13 cellular contexts compared by ENCODE assay signal in genomic region chr6:130453230-130453629, GRCh38.
A peak's percentile ranks its signal among the peaks of the same experiment; 100 is the strongest.
DNase-seq lines count a peak whose midpoint lies in the region; ATAC-seq and TF ChIP-seq lines count a peak whose summit lies in the region.
"Had no signal": no experiment of that assay in that cellular context is flagged by ENCODE, and none has a peak within 500 bp of the region (broad histone marks: within the 10 kb centered on the region; RNA-seq: fewer than 3 reads in every experiment).

No MANE protein-coding gene starts in this region.

- CTCF ChIA-PET in activated CD8-positive, alpha-beta memory T cell treated with anti-CD3 and anti-CD28 coated beads, Interleukin-2, amount 10 ng/mL, durations not matched to agents 7 days and 5 days (lab: Charles Lee): interaction anchor here (1.2 kb wide), 1 partner anchor 88 kb away, joined by 3 read pairs; no protein-coding TSS in a partner anchor
- CTCF ChIA-PET in WTC11 (lab: Charles Lee): no interaction called here

- 93% methylated on average over 5 of the region's 5 CpGs for WGBS in prostate gland

- no peaks in the 10 kb centered on the region for H3K79me2 ChIP-seq in osteoblast (ENCODE audit: insufficient read depth, low read length)
- H3K79me2 ChIP-seq: parathyroid adenoma had no signal

- H3K27ac ChIP-seq in osteoblast (ENCODE audit: low read depth, low read length) (peak overlapping the region; percentile 70), prostate gland (no peak overlapping the region)
- H3K27ac ChIP-seq: parathyroid adenoma, SJSA1, VCaP had no signal

- no peak overlapping the region for H2AFZ ChIP-seq in osteoblast (ENCODE audit: low read length)
- H2AFZ ChIP-seq: parathyroid adenoma had no signal

- peaks cover 3% of the 10 kb centered on the region for H3K4me1 Mint-ChIP-seq in activated CD8-positive, alpha-beta memory T cell treated with anti-CD3 and anti-CD28 coated beads, Interleukin-2, amount 10 ng/mL, durations not matched to agents 7 days and 5 days
- peaks cover 6% of the 10 kb centered on the region for H3K4me1 Mint-ChIP-seq in mesothelial cell of epicardium
- peaks cover 19% of the 10 kb centered on the region for H3K4me1 Mint-ChIP-seq in WTC11

- H3K36me3 Mint-ChIP-seq in activated CD8-positive, alpha-beta memory T cell treated with anti-CD3 and anti-CD28 coated beads, Interleukin-2, amount 10 ng/mL, durations not matched to agents 7 days and 5 days: no peaks in the 10 kb centered on the region
- H3K36me3 Mint-ChIP-seq in mesothelial cell of epicardium (no peaks in the 10 kb centered on the region), WTC11 (no peaks in the 10 kb centered on the region)

- no peak for TF ChIP-seq POLR2A in prostate gland (IDR thresholded peaks at IDR 0.05)

- TF ChIP-seq CTCF in cardiac fibroblast (IDR thresholded peaks at IDR 0.05; ENCODE audit: low read depth, low read length) (no peak), osteoblast (IDR thresholded peaks at IDR 0.05; ENCODE audit: extremely low read depth, low read depth, low read length) (no peak), mesothelial cell of epicardium (IDR thresholded peaks at IDR 0.05; ENCODE audit: unreplicated experiment) (no peak), WTC11 (IDR thresholded peaks at IDR 0.05) (no peak), prostate gland (IDR thresholded peaks at IDR 0.05) (no peak)

- no peak for DNase-seq in activated CD8-positive, alpha-beta memory T cell treated with anti-CD3 and anti-CD28 coated beads, Interleukin-2, amount 10 ng/mL, durations not matched to agents 7 days and 5 days
- no peak for DNase-seq in activated CD8-positive, alpha-beta memory T cell treated with anti-CD3 and anti-CD28 coated beads, Interleukin-2, amount 50 U/mL, for 4 hours
- DNase-seq in NCI-H226 (peak; percentile 43), cardiac fibroblast (ENCODE audit: low read depth in 2 of 2) (peak; percentile 31 to 82), osteoblast (ENCODE audit: insufficient read length, low spot score, missing footprints) (peak; percentile 46), mesothelial cell of epicardium (ENCODE audit: low spot score in 2 of 2, unreplicated experiment in 2 of 2) (no peak), WTC11 (ENCODE audit: low spot score) (no peak), prostate gland (ENCODE audit: low spot score) (no peak)
- DNase-seq: DMS 273 treated with DMSO at 0.1 percent for 48 hours, NCI-H2081 had no signal

- H4K20me1 ChIP-seq in osteoblast (ENCODE audit: insufficient read depth, low read length): no peaks in the 10 kb centered on the region

- no peak overlapping the region for H3K4me2 ChIP-seq in osteoblast (ENCODE audit: insufficient read depth, low read length)

- no peak overlapping the region for H3K4me3 ChIP-seq in cardiac fibroblast (replicated peaks in 1 of 2; ENCODE audit: low read depth in 2 of 2, low read length in 2 of 2)
- H3K4me3 ChIP-seq in osteoblast (ENCODE audit: insufficient read depth, low read length): no peak overlapping the region
- H3K4me3 ChIP-seq in prostate gland: no peak overlapping the region
- H3K4me3 ChIP-seq: SJSA1 had no signal

- intact Hi-C loops in prostate gland (cut with DNase I): no loop called here

- H3K9me3 ChIP-seq in osteoblast (ENCODE audit: low read depth, low read length) (no peaks in the 10 kb centered on the region), prostate gland (no peaks in the 10 kb centered on the region)
- H3K9me3 ChIP-seq: SJSA1 had no signal

- peak; percentile 82 for ATAC-seq in activated CD8-positive, alpha-beta memory T cell treated with anti-CD3 and anti-CD28 coated beads, Interleukin-2, amount 10 ng/mL, durations not matched to agents 7 days and 5 days
- ATAC-seq in WTC11: no peak; the same call in 1 of the 2 replicates

- POLR2A ChIA-PET in WTC11 (lab: Charles Lee): no interaction called here

- no peaks in the 10 kb centered on the region for H3K27me3 ChIP-seq in osteoblast (ENCODE audit: insufficient read depth, low read length)
- H3K27me3 ChIP-seq in prostate gland (replicated peaks; ENCODE audit: insufficient read depth): no peaks in the 10 kb centered on the region
- H3K27me3 ChIP-seq: SJSA1 had no signal

- H3K36me3 ChIP-seq in osteoblast (ENCODE audit: insufficient read depth, low read length) (no peaks in the 10 kb centered on the region), prostate gland (no peaks in the 10 kb centered on the region)
- H3K36me3 ChIP-seq: SJSA1 had no signal

- H3K9me3 Mint-ChIP-seq in activated CD8-positive, alpha-beta memory T cell treated with anti-CD3 and anti-CD28 coated beads, Interleukin-2, amount 10 ng/mL, durations not matched to agents 7 days and 5 days (ENCODE audit: low read depth): no peaks in the 10 kb centered on the region
- H3K9me3 Mint-ChIP-seq in mesothelial cell of epicardium: peaks cover 15% of the 10 kb centered on the region
- H3K9me3 Mint-ChIP-seq in WTC11: no peaks in the 10 kb centered on the region

- no peaks in the 10 kb centered on the region for H3K4me1 ChIP-seq in osteoblast (ENCODE audit: insufficient read depth, low read length)
- no peaks in the 10 kb centered on the region for H3K4me1 ChIP-seq in prostate gland (replicated peaks)
- H3K4me1 ChIP-seq: parathyroid adenoma, SJSA1 had no signal

- no peaks in the 10 kb centered on the region for H3K27me3 Mint-ChIP-seq in activated CD8-positive, alpha-beta memory T cell treated with anti-CD3 and anti-CD28 coated beads, Interleukin-2, amount 10 ng/mL, durations not matched to agents 7 days and 5 days
- H3K27me3 Mint-ChIP-seq in mesothelial cell of epicardium (ENCODE audit: low read depth) (no peaks in the 10 kb centered on the region), WTC11 (ENCODE audit: low read depth) (no peaks in the 10 kb centered on the region)

- no peak overlapping the region for H3K4me3 Mint-ChIP-seq in activated CD8-positive, alpha-beta memory T cell treated with anti-CD3 and anti-CD28 coated beads, Interleukin-2, amount 10 ng/mL, durations not matched to agents 7 days and 5 days
- no peak overlapping the region for H3K4me3 Mint-ChIP-seq in mesothelial cell of epicardium
- H3K4me3 Mint-ChIP-seq in WTC11: no peak overlapping the region

- H3K27ac Mint-ChIP-seq in activated CD8-positive, alpha-beta memory T cell treated with anti-CD3 and anti-CD28 coated beads, Interleukin-2, amount 10 ng/mL, durations not matched to agents 7 days and 5 days: no peak overlapping the region
- H3K27ac Mint-ChIP-seq in mesothelial cell of epicardium (no peak overlapping the region), WTC11 (no peak overlapping the region)

TF ChIP-seq in WTC11, 78 proteins besides CTCF, POLR2A, EP300 and RAD21 (continues in another document):
- no peak for TF ChIP-seq ZNF281 (CRISPR knock-in tag; IDR thresholded peaks at IDR 0.05)
- TF ChIP-seq TP53 (CRISPR knock-in tag; IDR thresholded peaks at IDR 0.05): no peak
- TF ChIP-seq ESRRA (CRISPR knock-in tag; IDR thresholded peaks at IDR 0.05; ENCODE audit: borderline replicate concordance): no peak
- no peak for TF ChIP-seq NR3C1 (CRISPR knock-in tag; conservative IDR thresholded peaks at IDR 0.05; ENCODE audit: low read depth)
- TF ChIP-seq, protein P1, sequence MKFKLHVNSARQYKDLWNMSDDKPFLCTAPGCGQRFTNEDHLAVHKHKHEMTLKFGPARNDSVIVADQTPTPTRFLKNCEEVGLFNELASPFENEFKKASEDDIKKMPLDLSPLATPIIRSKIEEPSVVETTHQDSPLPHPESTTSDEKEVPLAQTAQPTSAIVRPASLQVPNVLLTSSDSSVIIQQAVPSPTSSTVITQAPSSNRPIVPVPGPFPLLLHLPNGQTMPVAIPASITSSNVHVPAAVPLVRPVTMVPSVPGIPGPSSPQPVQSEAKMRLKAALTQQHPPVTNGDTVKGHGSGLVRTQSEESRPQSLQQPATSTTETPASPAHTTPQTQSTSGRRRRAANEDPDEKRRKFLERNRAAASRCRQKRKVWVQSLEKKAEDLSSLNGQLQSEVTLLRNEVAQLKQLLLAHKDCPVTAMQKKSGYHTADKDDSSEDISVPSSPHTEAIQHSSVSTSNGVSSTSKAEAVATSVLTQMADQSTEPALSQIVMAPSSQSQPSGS (CRISPR knock-in tag; IDR thresholded peaks at IDR 0.05; ENCODE audit: borderline replicate concordance, low read depth): no peak
- TF ChIP-seq FOXJ3 (CRISPR knock-in tag; IDR thresholded peaks at IDR 0.05; ENCODE audit: borderline replicate concordance): no peak
- TF ChIP-seq, protein P2, sequence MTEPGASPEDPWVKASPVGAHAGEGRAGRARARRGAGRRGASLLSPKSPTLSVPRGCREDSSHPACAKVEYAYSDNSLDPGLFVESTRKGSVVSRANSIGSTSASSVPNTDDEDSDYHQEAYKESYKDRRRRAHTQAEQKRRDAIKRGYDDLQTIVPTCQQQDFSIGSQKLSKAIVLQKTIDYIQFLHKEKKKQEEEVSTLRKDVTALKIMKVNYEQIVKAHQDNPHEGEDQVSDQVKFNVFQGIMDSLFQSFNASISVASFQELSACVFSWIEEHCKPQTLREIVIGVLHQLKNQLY (CRISPR knock-in tag; IDR thresholded peaks at IDR 0.05): no peak
- TF ChIP-seq RELA (CRISPR knock-in tag; IDR thresholded peaks at IDR 0.05; ENCODE audit: borderline replicate concordance): no peak
- no peak for TF ChIP-seq PRRX2 (CRISPR knock-in tag; IDR thresholded peaks at IDR 0.05)
- no peak for TF ChIP-seq TCF7 (CRISPR knock-in tag; IDR thresholded peaks at IDR 0.05; ENCODE audit: low read depth)

Comparison
In these comparisons a context has a peak if more than half of its experiments do, and no peak if none do; other contexts are left out.
1. DNase-seq: peak in NCI-H226 (single experiment), cardiac fibroblast (2 of 2) and osteoblast (single experiment); none in activated CD8-positive, alpha-beta memory T cell treated with anti-CD3 and anti-CD28 coated beads, Interleukin-2, amount 10 ng/mL, durations not matched to agents 7 days and 5 days (single experiment), activated CD8-positive, alpha-beta memory T cell treated with anti-CD3 and anti-CD28 coated beads, Interleukin-2, amount 50 U/mL, for 4 hours (single experiment), mesothelial cell of epicardium (0 of 2), WTC11 (single experiment) and prostate gland (single experiment).